ENCODE assay signal across 20 cellular contexts in the genomic region with DNA sequence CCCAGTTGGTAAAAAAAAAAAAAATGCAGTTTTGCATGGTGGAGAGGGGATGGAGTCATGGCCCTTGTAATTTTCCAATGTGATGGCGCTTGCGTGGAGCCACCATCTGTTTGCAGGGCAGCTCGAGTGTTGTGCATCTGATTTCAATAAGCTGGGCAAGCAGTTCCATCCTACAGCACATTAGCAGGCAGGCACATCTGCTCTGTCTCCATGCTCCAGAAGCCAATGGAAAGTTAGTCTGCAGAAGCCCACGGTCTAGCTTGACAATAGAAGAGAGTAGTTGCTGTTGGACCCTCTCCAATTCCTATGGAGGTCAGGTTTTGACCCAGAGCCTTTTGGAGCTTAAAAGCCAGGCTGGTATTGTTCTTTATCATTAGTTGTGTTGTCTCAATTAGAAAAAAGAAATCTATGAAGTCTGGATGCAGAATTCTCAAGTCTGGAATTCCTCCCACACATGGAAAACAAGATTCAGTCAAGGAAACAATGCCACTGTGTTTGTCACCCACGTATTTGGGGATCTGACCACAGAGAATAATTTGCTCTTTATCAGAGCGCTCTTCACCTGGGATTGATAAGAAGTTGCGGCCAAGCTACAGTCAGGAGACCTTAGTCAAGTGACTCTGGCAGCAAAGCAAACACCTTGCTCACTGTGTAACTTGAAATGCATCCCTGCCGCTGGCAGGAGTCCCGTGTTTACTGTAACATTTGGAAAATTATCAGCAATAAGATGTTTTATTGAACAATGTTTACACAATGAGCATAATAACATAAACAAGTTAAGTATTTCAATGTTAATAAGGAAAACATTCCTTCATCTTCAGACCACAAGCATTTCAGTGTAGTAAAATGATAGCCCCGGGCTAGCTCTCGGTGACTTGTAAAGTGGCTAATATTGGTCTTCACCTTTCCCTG. TPM values are rescaled to one million over a fixed set of nuclear protein-coding genes. Genes with fewer than 3 reads are reported as not detected.
DNase-seq lines count a peak whose midpoint lies in the region; ATAC-seq and TF ChIP-seq lines count a peak whose summit lies in the region.
"Had no signal": no experiment of that assay in that cellular context is flagged by ENCODE, and none has a peak within 500 bp of the region (broad histone marks: within the 10 kb centered on the region; RNA-seq: fewer than 3 reads in every experiment).

No MANE protein-coding gene starts in this region.

- no peak for TF ChIP-seq CTCF in WERI-Rb-1 (IDR thresholded peaks at IDR 0.05; ENCODE audit: low read depth, low read length)

- H3K36me3 ChIP-seq in WERI-Rb-1, result no peaks in the 10 kb centered on the region

- no peak overlapping the region for H3K27ac ChIP-seq in WERI-Rb-1
- H3K27ac ChIP-seq: 22Rv1 had no signal

- DNase-seq in NCI-H1417 (lab: John Stamatoyannopoulos, UW) (peak in 2 of 3 experiments; percentile 18 to 71), NCI-H1417 treated with DMSO at 0.1 percent for 48 hours (lab: John Stamatoyannopoulos, UW) (no peak), NCI-H2107 treated with DMSO at 0.1 percent for 48 hours (lab: John Stamatoyannopoulos, UW; ENCODE audit: unreplicated experiment) (peak; percentile 88), WERI-Rb-1 (peak; percentile 21), sciatic nerve (ENCODE audit: low spot score) (no peak), NCI-H1436 (lab: John Stamatoyannopoulos, UW) (no peak)
- DNase-seq: activated CD4-positive, alpha-beta T cell treated with anti-CD3 and anti-CD28 coated beads, Interleukin-2, amount 50 U/mL, for 1 hour; amygdala; CD8-positive, alpha-beta T cell; dermis blood vessel endothelial cell; KG1; mammary epithelial cell; NCI-H446; stimulated activated CD4-positive, alpha-beta T cell treated with anti-CD3 and anti-CD28 coated beads, Interleukin-4, amount 100 ng/mL, for 4 hours; T-helper 9 cell had no signal

- no peaks in the 10 kb centered on the region for H3K9me3 ChIP-seq in WERI-Rb-1 (ENCODE audit: severe bottlenecking)

- H3K27me3 ChIP-seq in WERI-Rb-1 (ENCODE audit: insufficient read depth, low read depth, severe bottlenecking), result no peaks in the 10 kb centered on the region

- ATAC-seq in sciatic nerve (peak; percentile 11), GM19351 (IDR thresholded peaks at IDR 0.05; ENCODE audit: unreplicated experiment) (no peak), GM18502 (IDR thresholded peaks at IDR 0.05; ENCODE audit: poor library complexity, unreplicated experiment) (no peak)
- ATAC-seq: activated T-helper 17 cell treated with anti-CD3 and anti-CD28 coated beads, Interleukin-2, amount 50 U/mL, for 72 hours; CD8-positive, alpha-beta T cell; HCT116 had no signal

- intact Hi-C loops in sciatic nerve (cut with DNase I), result loop anchor here (5.0 kb wide), 1 partner anchor 1215 kb away; no protein-coding TSS in a partner anchor

- no peak overlapping the region for H3K4me3 ChIP-seq in WERI-Rb-1 (ENCODE audit: low read depth, low read length)

RNA-seq across cellular contexts. Expression of a gene that starts 20.7 kb away (rescaled TPM):
- total RNA-seq in sciatic nerve, result 5.6 TPM
- total RNA-seq: activated T-helper 17 cell treated with anti-CD3 and anti-CD28 coated beads, Interleukin-2, amount 50 U/mL, for 72 hours; CD8-positive, alpha-beta T cell had no signal

Comparison
In these comparisons a context has a peak if more than half of its experiments do, and no peak if none do; other contexts are left out.
1. DNase-seq: peak in NCI-H1417 (2 of 3), NCI-H2107 treated with DMSO at 0.1 percent for 48 hours (single experiment) and WERI-Rb-1 (single experiment); none in NCI-H1417 treated with DMSO at 0.1 percent for 48 hours (single experiment), sciatic nerve (single experiment) and NCI-H1436 (single experiment).